8 cellular contexts compared by ENCODE assay signal in genomic region chr4:52659016-52659721, GRCh38. TPM values are rescaled to one million over a fixed set of nuclear protein-coding genes. Genes with fewer than 3 reads are reported as not detected.
DNase-seq lines count a peak whose midpoint lies in the region; ATAC-seq and TF ChIP-seq lines count a peak whose summit lies in the region.

TSS of gene USP46 (minus strand) at chr4:52659301. CDS start at chr4:52659150, 151 bp downstream.

- peaks cover 2% of the 10 kb centered on the region for H3K27me3 Mint-ChIP-seq in activated CD4-positive, alpha-beta memory T cell treated with anti-CD3 and anti-CD28 coated beads for 36 hours

- 0% methylated on average over 49 to 89 of the region's 90 CpGs for WGBS in lung, 2 donors

- ATAC-seq in GM18861 (IDR thresholded peaks at IDR 0.05; ENCODE audit: unreplicated experiment) (peak; percentile 72), HG03064 (IDR thresholded peaks at IDR 0.05; ENCODE audit: low read depth, unreplicated experiment) (peak; percentile 80), lung (ENCODE audit: insufficient read depth, low FRiP score) (peak; percentile 98)

- H3K4me3 ChIP-seq in lung: peak within 1 kb of the TSS; percentile 81

- peaks cover 16% of the 10 kb centered on the region for H3K36me3 Mint-ChIP-seq in activated CD4-positive, alpha-beta memory T cell treated with anti-CD3 and anti-CD28 coated beads for 36 hours

- H3K9me3 Mint-ChIP-seq in activated CD4-positive, alpha-beta memory T cell treated with anti-CD3 and anti-CD28 coated beads for 36 hours: peaks cover 11% of the 10 kb centered on the region

- H3K36me3 ChIP-seq in lung (ENCODE audit: control insufficient read depth in 2 of 2, insufficient read depth in 2 of 2, low read length in 2 of 2): no peaks in the 10 kb centered on the region

- no peaks in the 10 kb centered on the region for H3K9me3 ChIP-seq in lung (ENCODE audit: control insufficient read depth in 2 of 2, insufficient read depth in 1 of 2, low read length in 1 of 2)

- no peaks in the 10 kb centered on the region for H3K27me3 ChIP-seq in lung (ENCODE audit: control insufficient read depth, insufficient read depth)

- intact Hi-C loops in activated CD4-positive, alpha-beta memory T cell treated with anti-CD3 and anti-CD28 coated beads for 36 hours (cut with micrococcal nuclease): loop anchor here (1.0 to 2.0 kb wide), 3 partner anchors 16 to 71 kb away; no protein-coding TSS in a partner anchor

- peak within 1 kb of the TSS; percentile 95 to 100 for H3K27ac ChIP-seq in lung (ENCODE audit: low read depth in 1 of 2, low read length in 1 of 2)

- CTCF ChIA-PET in activated CD4-positive, alpha-beta memory T cell treated with anti-CD3 and anti-CD28 coated beads for 36 hours (lab: Charles Lee): interaction anchor here (2.2 kb wide), 1 partner anchor 54 kb away, joined by 7 read pairs; no protein-coding TSS in a partner anchor

- POLR2A ChIA-PET in activated CD4-positive, alpha-beta memory T cell treated with anti-CD3 and anti-CD28 coated beads for 36 hours (lab: Charles Lee): interaction anchor here (0.9 to 2.2 kb wide), 6 partner anchors 12 to 164 kb away, joined by 3 to 19 read pairs (median 4); no protein-coding TSS in a partner anchor

- TF ChIP-seq CTCF in lung (IDR thresholded peaks at IDR 0.05; ENCODE audit: control extremely low read depth, extremely low read depth): no peak

- peaks cover 7 to 10% of the 10 kb centered on the region in 2 donors for H3K4me1 ChIP-seq in lung (ENCODE audit: control insufficient read depth in 2 of 2, insufficient read depth in 2 of 2, low read length in 2 of 2)

- H3K4me1 Mint-ChIP-seq in activated CD4-positive, alpha-beta memory T cell treated with anti-CD3 and anti-CD28 coated beads for 36 hours (ENCODE audit: low read depth): peaks cover 40% of the 10 kb centered on the region

- peak within 1 kb of the TSS; percentile 79 for H3K27ac Mint-ChIP-seq in activated CD4-positive, alpha-beta memory T cell treated with anti-CD3 and anti-CD28 coated beads for 36 hours

- peak within 1 kb of the TSS; percentile 84 for H3K4me3 Mint-ChIP-seq in activated CD4-positive, alpha-beta memory T cell treated with anti-CD3 and anti-CD28 coated beads for 36 hours

- peak; percentile 15 to 23 for DNase-seq in AML-193 (lab: John Stamatoyannopoulos, UW)
- DNase-seq in NCI-H460 (ENCODE audit: extremely low read depth, low read depth): peak; percentile 40
- peak; percentile 68 for DNase-seq in activated CD4-positive, alpha-beta memory T cell treated with anti-CD3 and anti-CD28 coated beads for 36 hours
- DNase-seq in effector CD4-positive, alpha-beta T cell: peak; percentile 18
- DNase-seq in lung (ENCODE audit: low spot score): peak; percentile 74
- DNase-seq in stimulated activated CD4-positive, alpha-beta T cell treated with anti-CD3 and anti-CD28 coated beads, TNF-alpha, amount 100 ng/mL, for 4 hours (ENCODE audit: low read depth in 3 of 3): peak; percentile 17 to 50 (median 24)

RNA-seq across cellular contexts. Expression of gene USP46, which starts in this region (rescaled TPM):
- total RNA-seq in NCI-H460 (2014; rRNA removed; shearing (Covaris generic)): 10.0 and 10.9 TPM in 2 replicates
- polyA plus RNA-seq in NCI-H460 (2014; cell fraction: nucleus; rRNA removed): 7.0 and 11.0 TPM in 2 replicates
- 1 to 10 TPM; 6.2 to 7.0 TPM for total RNA-seq in activated CD4-positive, alpha-beta memory T cell treated with anti-CD3 and anti-CD28 coated beads for 36 hours
- 10 to 100 TPM; 13.4 to 30.8 TPM for total RNA-seq in lung
- polyA plus RNA-seq in lung: 1 to 10 TPM; 2.3 to 4.1 TPM

Comparison
In these comparisons a context has a peak if more than half of its experiments do, and no peak if none do; other contexts are left out.
1. Peak in every context shown above with its lines: DNase-seq, ATAC-seq, H3K4me3 ChIP-seq and H3K27ac ChIP-seq.
2. DNase-seq: peak in every context shown above with its lines; median percentile 74 in lung; 68 in activated CD4-positive, alpha-beta memory T cell treated with anti-CD3 and anti-CD28 coated beads for 36 hours; 40 in NCI-H460; 24 in stimulated activated CD4-positive, alpha-beta T cell treated with anti-CD3 and anti-CD28 coated beads, TNF-alpha, amount 100 ng/mL, for 4 hours; 19 in AML-193; 18 in effector CD4-positive, alpha-beta T cell.